ENCODE assay signal across 15 cellular contexts in the genomic region with DNA sequence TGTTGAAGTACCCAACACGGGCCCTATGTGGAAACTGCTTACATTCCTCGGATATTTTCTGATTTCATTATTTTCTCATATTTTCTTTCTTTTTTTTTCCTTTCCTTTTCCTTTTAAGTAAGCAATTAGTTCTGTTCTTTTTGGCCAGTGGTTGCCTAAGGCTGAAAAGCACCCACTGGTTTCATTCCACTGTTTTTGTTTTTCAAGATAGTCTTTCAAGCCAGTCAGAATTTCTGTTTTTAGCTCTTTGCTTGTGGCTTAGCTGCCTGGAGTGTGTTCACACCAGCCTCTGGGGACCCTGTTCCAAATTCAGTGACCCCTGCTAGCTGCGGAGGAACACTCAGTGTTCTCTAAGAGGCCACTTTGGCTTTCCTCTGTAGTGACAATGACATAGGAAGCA.
DNase-seq lines count a peak whose midpoint lies in the region; ATAC-seq and TF ChIP-seq lines count a peak whose summit lies in the region.
"Had no signal": no experiment of that assay in that cellular context is flagged by ENCODE, and none has a peak within 500 bp of the region (broad histone marks: within the 10 kb centered on the region; RNA-seq: fewer than 3 reads in every experiment).

No MANE protein-coding gene starts in this region.

- H3K9ac ChIP-seq in adipocyte (ENCODE audit: low read length), result peak overlapping the region; percentile 68
- H3K9ac ChIP-seq in fibroblast of lung (ENCODE audit: insufficient read depth, low read length), result no peak overlapping the region
- H3K9ac ChIP-seq: KMS-11 had no signal

- H3K27ac Mint-ChIP-seq in CD4-positive, alpha-beta memory T cell, result no peak overlapping the region
- H3K27ac Mint-ChIP-seq: activated naive CD4-positive, alpha-beta T cell treated with anti-CD3 and anti-CD28 coated beads, Interleukin-2, amount 50 U/mL, for 24 hours; progenitor cell of endocrine pancreas had no signal

- H2AFZ ChIP-seq in fibroblast of lung (ENCODE audit: low read length), result no peak overlapping the region
- peak overlapping the region; percentile 42 for H2AFZ ChIP-seq in osteoblast (ENCODE audit: low read length)

- peaks cover 0 to 2% (median 0%) of the 10 kb centered on the region in 8 donors for H3K9me3 Mint-ChIP-seq in CD4-positive, alpha-beta memory T cell
- H3K9me3 Mint-ChIP-seq: activated naive CD4-positive, alpha-beta T cell treated with anti-CD3 and anti-CD28 coated beads, Interleukin-2, amount 50 U/mL, for 24 hours had no signal

- no peaks in the 10 kb centered on the region for H3K4me1 Mint-ChIP-seq in CD4-positive, alpha-beta memory T cell
- H3K4me1 Mint-ChIP-seq: activated naive CD4-positive, alpha-beta T cell treated with anti-CD3 and anti-CD28 coated beads, Interleukin-2, amount 50 U/mL, for 24 hours had no signal

- CTCF ChIA-PET in CD4-positive, alpha-beta memory T cell (lab: Charles Lee; ENCODE audit: partially characterized antibody), result no interaction called here

- H3K79me2 ChIP-seq in fibroblast of lung (ENCODE audit: control insufficient read depth, insufficient read depth, low read length), result no peaks in the 10 kb centered on the region
- H3K79me2 ChIP-seq in osteoblast (ENCODE audit: insufficient read depth, low read length), result no peaks in the 10 kb centered on the region

- H4K20me1 ChIP-seq in fibroblast of lung (ENCODE audit: control insufficient read depth, extremely low read depth, insufficient read depth, low read length) (no peaks in the 10 kb centered on the region), osteoblast (ENCODE audit: insufficient read depth, low read length) (no peaks in the 10 kb centered on the region)

- H3K4me2 ChIP-seq in fibroblast of lung (ENCODE audit: extremely low read depth, insufficient read depth, low read length), result no peak overlapping the region
- peak overlapping the region; percentile 33 for H3K4me2 ChIP-seq in osteoblast (ENCODE audit: insufficient read depth, low read length)
- H3K4me2 ChIP-seq: KMS-11 had no signal

- POLR2A ChIA-PET in CD4-positive, alpha-beta memory T cell (lab: Charles Lee; ENCODE audit: partially characterized antibody), result no interaction called here

- intact Hi-C loops in upper lobe of right lung (cut with DNase I), result no loop called here
- intact Hi-C loops in CD4-positive, alpha-beta memory T cell (cut with micrococcal nuclease), result no loop called here

- H3K4me3 Mint-ChIP-seq in CD4-positive, alpha-beta memory T cell, result no peak overlapping the region
- H3K4me3 Mint-ChIP-seq: activated naive CD4-positive, alpha-beta T cell treated with anti-CD3 and anti-CD28 coated beads, Interleukin-2, amount 50 U/mL, for 24 hours had no signal

- peak; percentile 77 for DNase-seq in adipocyte (ENCODE audit: low read depth)
- DNase-seq in fibroblast of lung (ENCODE audit: low read depth in 2 of 2), result peak; percentile 34 to 47
- no peak for DNase-seq in osteoblast (ENCODE audit: insufficient read length, low spot score, missing footprints)
- no peak for DNase-seq in upper lobe of right lung
- DNase-seq in CD4-positive, alpha-beta memory T cell, result no peak
- DNase-seq in NCI-H345 treated with DMSO at 0.1 percent for 48 hours (lab: John Stamatoyannopoulos, UW; ENCODE audit: unreplicated experiment), result no peak
- no peak for DNase-seq in stimulated activated CD4-positive, alpha-beta T cell treated with anti-CD3 and anti-CD28 coated beads, Interleukin-2, amount 100 ng/mL, for 24 hours
- DNase-seq: activated CD8-positive, alpha-beta memory T cell treated with anti-CD3 and anti-CD28 coated beads for 24 hours; effector memory CD4-positive, alpha-beta T cell; NCI-H187 treated with DMSO at 0.1 percent for 48 hours; stimulated activated naive CD8-positive, alpha-beta T cell treated with anti-CD3 and anti-CD28 coated beads, Interleukin-15, Interleukin-2, amounts not matched to agents 100 U/mL and 50 U/mL, for 24 hours had no signal

- H3K27me3 Mint-ChIP-seq in CD4-positive, alpha-beta memory T cell, result peaks cover 10 to 15% of the 10 kb centered on the region in 2 donors

- no peak overlapping the region for H3K4me3 ChIP-seq in adipocyte (ENCODE audit: low read length)
- no peak overlapping the region for H3K4me3 ChIP-seq in fibroblast of lung (replicated peaks in 1 of 4; ENCODE audit: control extremely low read depth in 1 of 4, insufficient read depth in 1 of 4, low read depth in 3 of 4, low read length in 4 of 4)
- no peak overlapping the region for H3K4me3 ChIP-seq in osteoblast (ENCODE audit: insufficient read depth, low read length)
- no peak overlapping the region for H3K4me3 ChIP-seq in upper lobe of right lung
- no peak overlapping the region for H3K4me3 ChIP-seq in CD4-positive, alpha-beta memory T cell (ENCODE audit: low read length in 2 of 2)
- H3K4me3 ChIP-seq: SJCRH30 had no signal

- H3K27me3 ChIP-seq in adipocyte (replicated peaks; ENCODE audit: control insufficient read depth, insufficient read depth, low read length), result no peaks in the 10 kb centered on the region
- H3K27me3 ChIP-seq in fibroblast of lung (ENCODE audit: control insufficient read depth, insufficient read depth, low read length), result no peaks in the 10 kb centered on the region
- H3K27me3 ChIP-seq in osteoblast (ENCODE audit: insufficient read depth, low read length), result no peaks in the 10 kb centered on the region
- no peaks in the 10 kb centered on the region for H3K27me3 ChIP-seq in upper lobe of right lung
- no peaks in the 10 kb centered on the region for H3K27me3 ChIP-seq in CD4-positive, alpha-beta memory T cell (ENCODE audit: insufficient read depth, low read length)
- H3K27me3 ChIP-seq: SJCRH30 had no signal

- peaks cover 48% of the 10 kb centered on the region for H3K4me1 ChIP-seq in adipocyte (ENCODE audit: control insufficient read depth, insufficient read depth, low read length)
- peaks cover 15% of the 10 kb centered on the region for H3K4me1 ChIP-seq in fibroblast of lung (ENCODE audit: control insufficient read depth, extremely low read depth, insufficient read depth, low read length)
- H3K4me1 ChIP-seq in osteoblast (ENCODE audit: insufficient read depth, low read length), result peaks cover 77% of the 10 kb centered on the region
- peaks cover 20% of the 10 kb centered on the region for H3K4me1 ChIP-seq in upper lobe of right lung
- no peaks in the 10 kb centered on the region for H3K4me1 ChIP-seq in CD4-positive, alpha-beta memory T cell (ENCODE audit: insufficient read depth, low read length)

- H3K27ac ChIP-seq in fibroblast of lung (ENCODE audit: insufficient read depth, low read length) (no peak overlapping the region), osteoblast (ENCODE audit: low read depth, low read length) (peak overlapping the region; percentile 97), upper lobe of right lung (peak overlapping the region; percentile 52)
- H3K27ac ChIP-seq in CD4-positive, alpha-beta memory T cell (ENCODE audit: low read depth, low read length), result no peak overlapping the region
- H3K27ac ChIP-seq: KMS-11, SJCRH30 had no signal

- TF ChIP-seq CTCF in fibroblast of lung (conservative IDR thresholded peaks at IDR 0.05 in 1 of 2, IDR thresholded peaks at IDR 0.05 in 1 of 2; ENCODE audit: low read depth in 1 of 2, low read length in 2 of 2) (no peak), osteoblast (IDR thresholded peaks at IDR 0.05; ENCODE audit: extremely low read depth, low read depth, low read length) (no peak), upper lobe of right lung (IDR thresholded peaks at IDR 0.05) (no peak)

- H3K9me3 ChIP-seq in adipocyte (ENCODE audit: control insufficient read depth, low read length) (no peaks in the 10 kb centered on the region), fibroblast of lung (ENCODE audit: control insufficient read depth, insufficient read depth, low read depth, low read length) (no peaks in the 10 kb centered on the region), osteoblast (ENCODE audit: low read depth, low read length) (no peaks in the 10 kb centered on the region), upper lobe of right lung (no peaks in the 10 kb centered on the region)
- H3K9me3 ChIP-seq in CD4-positive, alpha-beta memory T cell (ENCODE audit: control insufficient read depth in 1 of 2, low read length in 2 of 2), result no peaks in the 10 kb centered on the region
- H3K9me3 ChIP-seq: SJCRH30 had no signal

- H3K36me3 ChIP-seq in adipocyte (ENCODE audit: control insufficient read depth, insufficient read depth, low read length, severe bottlenecking) (peaks cover 24% of the 10 kb centered on the region), fibroblast of lung (ENCODE audit: control insufficient read depth, insufficient read depth, low read length) (no peaks in the 10 kb centered on the region), osteoblast (ENCODE audit: insufficient read depth, low read length) (peaks cover 33% of the 10 kb centered on the region), upper lobe of right lung (peaks cover 47% of the 10 kb centered on the region)
- no peaks in the 10 kb centered on the region for H3K36me3 ChIP-seq in CD4-positive, alpha-beta memory T cell (ENCODE audit: insufficient read depth, low read length)

- H3K36me3 Mint-ChIP-seq in CD4-positive, alpha-beta memory T cell, result no peaks in the 10 kb centered on the region
- H3K36me3 Mint-ChIP-seq: activated naive CD4-positive, alpha-beta T cell treated with anti-CD3 and anti-CD28 coated beads, Interleukin-2, amount 50 U/mL, for 24 hours had no signal

- no peak for ATAC-seq in upper lobe of right lung
- ATAC-seq: stimulated activated naive CD8-positive, alpha-beta T cell treated with anti-CD3 and anti-CD28 coated beads, Interleukin-15, Interleukin-2, amounts not matched to agents 100 U/mL and 50 U/mL, for 24 hours had no signal

Comparison
In these comparisons a context has a peak if more than half of its experiments do, and no peak if none do; other contexts are left out.
1. DNase-seq: peak in adipocyte (single experiment) and fibroblast of lung (2 of 2); none in osteoblast (single experiment), upper lobe of right lung (single experiment), CD4-positive, alpha-beta memory T cell (0 of 5), NCI-H345 treated with DMSO at 0.1 percent for 48 hours (single experiment) and stimulated activated CD4-positive, alpha-beta T cell treated with anti-CD3 and anti-CD28 coated beads, Interleukin-2, amount 100 ng/mL, for 24 hours (0 of 2).
2. H3K27ac ChIP-seq: peak in osteoblast (single experiment) and upper lobe of right lung (single experiment); none in fibroblast of lung (single experiment) and CD4-positive, alpha-beta memory T cell (single experiment).